16 cellular contexts compared by ENCODE assay signal in genomic region chr12:94180558-94181296, GRCh38. TPM values are rescaled to one million over a fixed set of nuclear protein-coding genes. Genes with fewer than 3 reads are reported as not detected.
DNase-seq lines count a peak whose midpoint lies in the region; ATAC-seq, FAIRE-seq and TF ChIP-seq lines count a peak whose summit lies in the region.
"Had no signal": no experiment of that assay in that cellular context is flagged by ENCODE, and none has a peak within 500 bp of the region (broad histone marks: within the 10 kb centered on the region; RNA-seq: fewer than 3 reads in every experiment).

No MANE protein-coding gene starts in this region.

- POLR2A ChIA-PET in CD4-positive, alpha-beta memory T cell (lab: Charles Lee; ENCODE audit: partially characterized antibody), result interaction anchor here (0.5 to 1.0 kb wide), 4 partner anchors 32 to 942 kb away, joined by 3 to 5 read pairs (median 4); partner anchors contain the start of gene PLXNC1

- H3K9me3 ChIP-seq in CD4-positive, alpha-beta memory T cell (ENCODE audit: control insufficient read depth in 1 of 2, low read length in 2 of 2), result no peaks in the 10 kb centered on the region
- peaks cover 5% of the 10 kb centered on the region for H3K9me3 ChIP-seq in lower lobe of right lung
- H3K9me3 ChIP-seq in neuronal stem cell (replicated peaks in 1 of 2; ENCODE audit: control insufficient read depth in 2 of 2, insufficient read depth in 1 of 2, low read depth in 1 of 2, low read length in 2 of 2), result peaks cover 0 to 6% of the 10 kb centered on the region in 2 donors

- CTCF ChIA-PET in CD4-positive, alpha-beta memory T cell (lab: Charles Lee; ENCODE audit: partially characterized antibody), result interaction anchor here (1.6 kb wide), 1 partner anchor 32 kb away, joined by 7 read pairs; the partner anchor contains the start of gene PLXNC1
- CTCF ChIA-PET in Calu3 (lab: Charles Lee), result no interaction called here

- no CpG with 5 or more reads among the region's 6 CpGs for WGBS in neuronal stem cell (ENCODE audit: extremely low coverage in 2 of 2, insufficient read length in 2 of 2, insufficient replicate concordance in 1 of 2), 2 donors

- no peak overlapping the region for H3K23ac ChIP-seq in neuronal stem cell (ENCODE audit: low read depth, low read length, poor library complexity)

- H3K27ac Mint-ChIP-seq in CD4-positive, alpha-beta memory T cell, result peak overlapping the region; percentile 13 to 78 (median 49)
- peak overlapping the region; percentile 17 for H3K27ac Mint-ChIP-seq in T-helper 2 cell treated with Interferon-gamma antibody and Interleukin-4, amounts not matched to agents 5 μg/mL and 100 μg/mL, for 36 hours
- no peak overlapping the region for H3K27ac Mint-ChIP-seq in Calu3 (ENCODE audit: unreplicated experiment)

- H2AFZ ChIP-seq in neuronal stem cell (ENCODE audit: low read length), result no peak overlapping the region

- H3K9ac ChIP-seq in neuronal stem cell (ENCODE audit: low read depth, low read length, poor library complexity), result no peak overlapping the region

- peaks cover 5% of the 10 kb centered on the region for H3K4me1 ChIP-seq in CD4-positive, alpha-beta memory T cell (ENCODE audit: insufficient read depth, low read length)
- H3K4me1 ChIP-seq in lower lobe of right lung, result no peaks in the 10 kb centered on the region
- peaks cover 0 to 8% of the 10 kb centered on the region in 2 donors for H3K4me1 ChIP-seq in neuronal stem cell (ENCODE audit: control insufficient read depth in 2 of 2, insufficient read depth in 1 of 2, low read depth in 1 of 2, low read length in 2 of 2)

- peaks cover 0 to 13% (median 4%) of the 10 kb centered on the region in 8 donors for H3K9me3 Mint-ChIP-seq in CD4-positive, alpha-beta memory T cell
- peaks cover 15% of the 10 kb centered on the region for H3K9me3 Mint-ChIP-seq in T-helper 2 cell treated with Interferon-gamma antibody and Interleukin-4, amounts not matched to agents 5 μg/mL and 100 μg/mL, for 36 hours
- peaks cover 7% of the 10 kb centered on the region for H3K9me3 Mint-ChIP-seq in Calu3 (ENCODE audit: low read depth, unreplicated experiment)

- H3K27me3 Mint-ChIP-seq in CD4-positive, alpha-beta memory T cell, result no peaks in the 10 kb centered on the region
- no peaks in the 10 kb centered on the region for H3K27me3 Mint-ChIP-seq in T-helper 2 cell treated with Interferon-gamma antibody and Interleukin-4, amounts not matched to agents 5 μg/mL and 100 μg/mL, for 36 hours (ENCODE audit: low read depth)
- H3K27me3 Mint-ChIP-seq in Calu3 (ENCODE audit: unreplicated experiment), result peaks cover 35% of the 10 kb centered on the region

- no peak overlapping the region for H4K91ac ChIP-seq in neuronal stem cell (ENCODE audit: low read depth, low read length, poor library complexity)

- peak; percentile 9 for FAIRE-seq in HTR-8/SVneo (lab: Jason Lieb, UNC)
- FAIRE-seq: endometrium, keratinocyte had no signal

- peak overlapping the region; percentile 22 for H3K27ac ChIP-seq in CD4-positive, alpha-beta memory T cell (ENCODE audit: low read depth, low read length)
- H3K27ac ChIP-seq in lower lobe of right lung, result no peak overlapping the region
- no peak overlapping the region for H3K27ac ChIP-seq in neuronal stem cell (replicated peaks; ENCODE audit: low read length)
- H3K27ac ChIP-seq: cardiac muscle cell had no signal

- H2BK120ac ChIP-seq in neuronal stem cell (ENCODE audit: low read depth, low read length), result no peak overlapping the region

- intact Hi-C loops in CD4-positive, alpha-beta memory T cell (cut with micrococcal nuclease), result no loop called here
- intact Hi-C loops in lower lobe of right lung (cut with DNase I) (no loop called here), Calu3 (cut with micrococcal nuclease; ENCODE audit: unreplicated experiment) (no loop called here)

- no peak overlapping the region for H3K4ac ChIP-seq in neuronal stem cell (ENCODE audit: low read length)

- H2AK5ac ChIP-seq in neuronal stem cell (ENCODE audit: low read depth, low read length), result no peak overlapping the region

- H2BK15ac ChIP-seq in neuronal stem cell (ENCODE audit: low read length), result no peak overlapping the region

- H3K4me2 ChIP-seq in neuronal stem cell (ENCODE audit: insufficient read depth, low read length, poor library complexity, severe bottlenecking), result no peak overlapping the region

- H2BK5ac ChIP-seq in neuronal stem cell (ENCODE audit: low read length), result no peak overlapping the region

- peak; percentile 50 to 82 for ATAC-seq in lower lobe of right lung
- no peak for ATAC-seq in GM18873 (IDR thresholded peaks at IDR 0.05; ENCODE audit: low FRiP score, unreplicated experiment)
- ATAC-seq: right cardiac atrium had no signal

- no peaks in the 10 kb centered on the region for H3K79me1 ChIP-seq in neuronal stem cell (ENCODE audit: low read depth, low read length)

- H3K36me3 ChIP-seq in CD4-positive, alpha-beta memory T cell (ENCODE audit: insufficient read depth, low read length), result no peaks in the 10 kb centered on the region
- peaks cover 4% of the 10 kb centered on the region for H3K36me3 ChIP-seq in lower lobe of right lung
- no peaks in the 10 kb centered on the region for H3K36me3 ChIP-seq in neuronal stem cell (replicated peaks in 1 of 2; ENCODE audit: control insufficient read depth in 2 of 2, insufficient read depth in 2 of 2, low read length in 2 of 2)
- H3K36me3 ChIP-seq: cardiac muscle cell had no signal

- no peak overlapping the region for H4K8ac ChIP-seq in neuronal stem cell (ENCODE audit: low read depth, low read length)

- TF ChIP-seq CTCF in lower lobe of right lung (IDR thresholded peaks at IDR 0.05), result no peak
- no peak for TF ChIP-seq CTCF in Calu3 (IDR thresholded peaks at IDR 0.05; ENCODE audit: unreplicated experiment)

- H3K4me1 Mint-ChIP-seq in CD4-positive, alpha-beta memory T cell, result peaks cover 7 to 20% (median 15%) of the 10 kb centered on the region in 4 donors
- H3K4me1 Mint-ChIP-seq in T-helper 2 cell treated with Interferon-gamma antibody and Interleukin-4, amounts not matched to agents 5 μg/mL and 100 μg/mL, for 36 hours (ENCODE audit: low read depth), result peaks cover 17% of the 10 kb centered on the region
- H3K4me1 Mint-ChIP-seq in Calu3 (ENCODE audit: low read depth, unreplicated experiment), result no peaks in the 10 kb centered on the region

- H3K4me3 Mint-ChIP-seq in CD4-positive, alpha-beta memory T cell, result peak overlapping the region in 1 of 8 donors; percentile 39
- no peak overlapping the region for H3K4me3 Mint-ChIP-seq in T-helper 2 cell treated with Interferon-gamma antibody and Interleukin-4, amounts not matched to agents 5 μg/mL and 100 μg/mL, for 36 hours
- H3K4me3 Mint-ChIP-seq in Calu3 (ENCODE audit: low read depth, unreplicated experiment), result no peak overlapping the region

- H2BK12ac ChIP-seq in neuronal stem cell (ENCODE audit: low read length), result no peak overlapping the region

- H3K18ac ChIP-seq in neuronal stem cell (ENCODE audit: low read length), result no peak overlapping the region

- H3K4me3 ChIP-seq in CD4-positive, alpha-beta memory T cell (ENCODE audit: low read length in 2 of 2), result no peak overlapping the region
- H3K4me3 ChIP-seq in lower lobe of right lung (no peak overlapping the region), neuronal stem cell (ENCODE audit: low read length in 2 of 2) (no peak overlapping the region)
- H3K4me3 ChIP-seq: cardiac muscle cell had no signal

- BruUV-seq in Calu3 (replicated peaks; lab: Mats Ljungman, UMichigan), result no TSS peak

- peaks cover 42 to 44% of the 10 kb centered on the region in 2 donors for H3K36me3 Mint-ChIP-seq in CD4-positive, alpha-beta memory T cell
- H3K36me3 Mint-ChIP-seq in T-helper 2 cell treated with Interferon-gamma antibody and Interleukin-4, amounts not matched to agents 5 μg/mL and 100 μg/mL, for 36 hours (ENCODE audit: low read depth), result peaks cover 38% of the 10 kb centered on the region
- no peaks in the 10 kb centered on the region for H3K36me3 Mint-ChIP-seq in Calu3 (ENCODE audit: insufficient read depth, unreplicated experiment)

- no peaks in the 10 kb centered on the region for H3K27me3 ChIP-seq in CD4-positive, alpha-beta memory T cell (ENCODE audit: insufficient read depth, low read length)
- H3K27me3 ChIP-seq in lower lobe of right lung (ENCODE audit: low read depth) (no peaks in the 10 kb centered on the region), neuronal stem cell (ENCODE audit: control insufficient read depth in 3 of 3, insufficient read depth in 3 of 3, low read depth in 1 of 3, low read length in 3 of 3) (no peaks in the 10 kb centered on the region)
- H3K27me3 ChIP-seq: cardiac muscle cell had no signal

- H3K14ac ChIP-seq in neuronal stem cell (ENCODE audit: low read length), result no peak overlapping the region

- DNase-seq in CD4-positive, alpha-beta memory T cell, result peak in 2 of 5 donors; percentile 5 to 15
- DNase-seq in HTR-8/SVneo (ENCODE audit: insufficient read length, low spot score) (no peak), lower lobe of right lung (no peak), neuronal stem cell (ENCODE audit: low spot score) (no peak), Calu3 (no peak)
- no peak for DNase-seq in T-helper 2 cell treated with Interferon-gamma antibody and Interleukin-4, amounts not matched to agents 5 μg/mL and 100 μg/mL, for 36 hours (ENCODE audit: low spot score)
- DNase-seq: activated CD4-positive, alpha-beta T cell treated with anti-CD3 and anti-CD28 coated beads for 48 hours; activated naive CD4-positive, alpha-beta T cell; NCI-H1417; NCI-H526; right cardiac atrium; stimulated activated CD4-positive, alpha-beta T cell treated with anti-CD3 and anti-CD28 coated beads, Interleukin-4, amount 100 ng/mL, for 24 hours had no signal

RNA-seq across cellular contexts. Expression of gene PLXNC1, which starts 32.4 kb away (rescaled TPM):
- 10 to 100 TPM; 26.4 to 27.6 TPM for total RNA-seq in CD4-positive, alpha-beta memory T cell
- polyA plus RNA-seq in CD4-positive, alpha-beta memory T cell, result 1 to 10 TPM; 2.9 to 8.3 TPM
- total RNA-seq in lower lobe of right lung (28.0 TPM), Calu3 (2022) (1.3 and 2.3 TPM in 2 replicates)
- 4.4 TPM for polyA plus RNA-seq in neuronal stem cell (2013, experiment 1 of 2)
- 4.7 TPM for polyA plus RNA-seq in neuronal stem cell (2013, experiment 2 of 2)
